Comparison of ENCODE assay signal across 36 cellular contexts in the genomic region with DNA sequence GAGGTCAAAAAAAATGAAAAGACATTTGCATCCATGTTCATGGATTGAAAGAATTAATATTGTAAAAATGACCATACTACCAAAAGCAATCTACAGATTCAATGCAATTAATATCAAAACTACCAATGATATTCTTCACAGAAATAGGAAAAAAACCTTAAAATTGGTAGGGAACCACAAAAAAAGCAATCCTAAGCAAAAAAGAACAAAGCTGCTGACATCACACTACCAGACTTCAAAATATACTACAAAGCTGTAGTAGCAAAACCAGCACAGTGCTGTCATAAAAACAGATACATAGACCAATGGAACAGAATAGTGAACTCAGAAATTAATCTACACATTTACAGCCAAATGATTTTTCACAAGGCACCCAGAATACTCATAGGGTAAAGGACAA.
"Had no signal": no experiment of that assay in that cellular context is flagged by ENCODE, and none has a peak within 500 bp of the region (broad histone marks: within the 10 kb centered on the region; RNA-seq: fewer than 3 reads in every experiment).

No MANE protein-coding gene starts in this region.

- DNase-seq: Karpas-422, Kasumi-1, MG63, MM.1S, MV-4-11, NCI-H1048, NCI-H1092, NCI-H1092 treated with DMSO at 0.1 percent for 48 hours, NCI-H1105, NCI-H1105 treated with DMSO at 0.1 percent for 48 hours, NCI-H1417, NCI-H1417 treated with DMSO at 0.1 percent for 48 hours, NCI-H1436, NCI-H1436 treated with DMSO at 0.1 percent for 48 hours, NCI-H146, NCI-H1694, NCI-H1694 treated with DMSO at 0.1 percent for 48 hours, NCI-H187, NCI-H187 treated with DMSO at 0.1 percent for 48 hours, NCI-H1930, NCI-H2029, NCI-H2029 treated with DMSO at 0.1 percent for 48 hours, NCI-H2081, NCI-H2081 treated with DMSO at 0.1 percent for 48 hours, NCI-H2107, NCI-H2171, NCI-H2171 treated with DMSO at 0.1 percent for 48 hours, NCI-H2227 treated with DMSO at 0.1 percent for 48 hours, NCI-H226, NCI-H345, NCI-H446, NCI-H446 treated with DMSO at 0.1 percent for 48 hours, NCI-H510A, NCI-H510A treated with DMSO at 0.1 percent for 48 hours, NCI-H524, NCI-H524 treated with DMSO at 0.1 percent for 48 hours had no signal

- H3K4me3 ChIP-seq: MG63 had no signal

- H3K36me3 ChIP-seq: MG63 had no signal

- H3K27me3 ChIP-seq: MG63 had no signal
